In genomic region chr2:176413786-176414185, GRCh38 we compare ENCODE assay signal across 26 cellular contexts.
DNase-seq lines count a peak whose midpoint lies in the region; ATAC-seq, FAIRE-seq and TF ChIP-seq lines count a peak whose summit lies in the region.
"Had no signal": no experiment of that assay in that cellular context is flagged by ENCODE, and none has a peak within 500 bp of the region (broad histone marks: within the 10 kb centered on the region; RNA-seq: fewer than 3 reads in every experiment).

No MANE protein-coding gene starts in this region.

- DNase-seq in IMR-90 (no peak), PC-3 (peak; percentile 1), endothelial cell of umbilical vein (ENCODE audit: low read depth, low spot score) (peak; percentile 49), left lung (no peak), COR-L47 (lab: John Stamatoyannopoulos, UW) (no peak), AG08396 (ENCODE audit: low spot score) (no peak)
- DNase-seq: 8988T; ACHN; AML-193; CD4-positive, alpha-beta T cell; CD8-positive, alpha-beta T cell; DMS 273 treated with DMSO at 0.1 percent for 48 hours; DMS153; DMS53; DMS79; DND-41; EL; GDM1 had no signal

- H2AFZ ChIP-seq in IMR-90 (replicated peaks; ENCODE audit: low read length, poor library complexity) = no peak overlapping the region
- no peak overlapping the region for H2AFZ ChIP-seq in PC-3 (ENCODE audit: low read length)
- H2AFZ ChIP-seq in endothelial cell of umbilical vein (ENCODE audit: low read depth, low read length) = peak overlapping the region; percentile 77

- TF ChIP-seq POLR2A in IMR-90 (IDR thresholded peaks at IDR 0.05; ENCODE audit: low read depth, low read length) (no peak), endothelial cell of umbilical vein (IDR thresholded peaks at IDR 0.05; ENCODE audit: low read depth, low read length) (no peak)

- H2BK15ac ChIP-seq in IMR-90 (ENCODE audit: low read depth, low read length) = no peak overlapping the region

- H3K27ac ChIP-seq in IMR-90 (ENCODE audit: insufficient read depth, low read length) = no peak overlapping the region
- H3K27ac ChIP-seq in PC-3 (ENCODE audit: low read length) = no peak overlapping the region
- peak overlapping the region; percentile 87 for H3K27ac ChIP-seq in endothelial cell of umbilical vein (ENCODE audit: insufficient read depth, low read depth, low read length)
- peak overlapping the region; percentile 21 for H3K27ac ChIP-seq in subcutaneous abdominal adipose tissue (ENCODE audit: low read depth, low read length)
- no peak overlapping the region for H3K27ac ChIP-seq in left lung
- H3K27ac ChIP-seq: BLaER1 treated with 17β-estradiol and CSF1 and Interleukin-3, amounts not matched to agents 10 nM and 100 nM; C4-2B had no signal

- 0 out of 2 replicates have a peak overlapping the region, but pooled peaks have one; percentile 8 for H2BK120ac ChIP-seq in IMR-90 (ENCODE audit: low read depth, low read length)

- no peak overlapping the region for H3K14ac ChIP-seq in IMR-90 (replicated peaks; ENCODE audit: low read depth, low read length)

- H3K4me2 ChIP-seq in IMR-90 (ENCODE audit: low read depth, low read length) (no peak overlapping the region), PC-3 (ENCODE audit: low read length) (no peak overlapping the region), endothelial cell of umbilical vein (ENCODE audit: insufficient read depth, low read length) (peak overlapping the region; percentile 42)
- H3K4me2 ChIP-seq: BLaER1 treated with 17β-estradiol and CSF1 and Interleukin-3, amounts not matched to agents 10 nM and 100 nM had no signal

- H4K91ac ChIP-seq in IMR-90 (ENCODE audit: insufficient read depth, low read depth, low read length) = no peak overlapping the region

- no peak overlapping the region for H3K23ac ChIP-seq in IMR-90 (ENCODE audit: low read depth, low read length)

- POLR2A ChIA-PET in IMR-90 (lab: Charles Lee; ENCODE audit: unreplicated experiment) (no interaction called here), PC-3 (lab: Charles Lee; ENCODE audit: unreplicated experiment) (no interaction called here), endothelial cell of umbilical vein (lab: Charles Lee) (no interaction called here)

- no peak overlapping the region for H4K8ac ChIP-seq in IMR-90 (ENCODE audit: low read depth in 2 of 2, low read length in 2 of 2)

- H3K27me3 ChIP-seq in IMR-90 (ENCODE audit: control insufficient read depth, insufficient read depth, low read length) (no peaks in the 10 kb centered on the region), PC-3 (ENCODE audit: low read length) (no peaks in the 10 kb centered on the region), endothelial cell of umbilical vein (ENCODE audit: control insufficient read depth in 2 of 2, insufficient read depth in 2 of 2, low read length in 2 of 2) (no peaks in the 10 kb centered on the region), subcutaneous abdominal adipose tissue (ENCODE audit: control insufficient read depth in 5 of 5, insufficient read depth in 4 of 5, low read length in 5 of 5) (no peaks in the 10 kb centered on the region), left lung (no peaks in the 10 kb centered on the region)
- H3K27me3 ChIP-seq: BLaER1 treated with 17β-estradiol and CSF1 and Interleukin-3, amounts not matched to agents 10 nM and 100 nM had no signal

- H3K4me3 ChIP-seq in IMR-90 (ENCODE audit: insufficient read depth, low read depth, low read length) (no peak overlapping the region), PC-3 (ENCODE audit: low read length) (no peak overlapping the region), endothelial cell of umbilical vein (replicated peaks in 1 of 3; ENCODE audit: insufficient read depth in 1 of 3, low read depth in 1 of 3, low read length in 3 of 3) (no peak overlapping the region), subcutaneous abdominal adipose tissue (ENCODE audit: low read depth in 1 of 5, low read length in 5 of 5) (no peak overlapping the region), left lung (no peak overlapping the region)
- H3K4me3 ChIP-seq: BLaER1 treated with 17β-estradiol and CSF1 and Interleukin-3, amounts not matched to agents 10 nM and 100 nM; GM12878 had no signal

- H3K4me1 ChIP-seq in IMR-90 (ENCODE audit: control insufficient read depth, insufficient read depth, low read length) = no peaks in the 10 kb centered on the region
- peaks cover under 1% of the 10 kb centered on the region; the same call in 1 of the 2 replicates for H3K4me1 ChIP-seq in PC-3 (ENCODE audit: insufficient read depth, low read length)
- H3K4me1 ChIP-seq in endothelial cell of umbilical vein (ENCODE audit: control insufficient read depth, extremely low read depth, insufficient read depth, low read length) = peaks cover 28% of the 10 kb centered on the region
- H3K4me1 ChIP-seq in subcutaneous abdominal adipose tissue (ENCODE audit: control insufficient read depth in 5 of 5, insufficient read depth in 5 of 5, low read length in 5 of 5) = peaks cover 0 to 26% (median 3%) of the 10 kb centered on the region in 5 donors
- H3K4me1 ChIP-seq in left lung = no peaks in the 10 kb centered on the region

- no peak overlapping the region for H2BK5ac ChIP-seq in IMR-90 (ENCODE audit: low read depth, low read length, poor library complexity, severe bottlenecking)

- H3K18ac ChIP-seq in IMR-90 (ENCODE audit: low read depth, low read length) = no peak overlapping the region

- WGBS in IMR-90 (ENCODE audit: extremely low coverage in 2 of 2, insufficient read length in 1 of 2), 2 experiments = no CpG with 5 or more reads among the region's 4 CpGs

- dilution Hi-C loops in IMR-90 (cut with HindIII; ENCODE audit: low sequenced_read_pairs, unreplicated experiment) = no loop called here
- dilution Hi-C loops in endothelial cell of umbilical vein (cut with MboI; ENCODE audit: extremely low pct_ligation_motif_present, low sequenced_read_pairs) = no loop called here

- H3K9me2 ChIP-seq in PC-3 (replicated peaks; ENCODE audit: low read length) = no peaks in the 10 kb centered on the region

- intact Hi-C loops in IMR-90 (cut with micrococcal nuclease) = no loop called here
- intact Hi-C loops in PC-3 (cut with micrococcal nuclease) = no loop called here
- intact Hi-C loops in endothelial cell of umbilical vein (cut with micrococcal nuclease) = loop anchor here (2.0 kb wide), 1 partner anchor 15 kb away; no protein-coding TSS in a partner anchor
- intact Hi-C loops in left lung (cut with DNase I) = no loop called here

- H4K5ac ChIP-seq in IMR-90 (ENCODE audit: low read depth, low read length) = no peak overlapping the region

- H2BK20ac ChIP-seq in IMR-90 (ENCODE audit: low read depth, low read length) = no peak overlapping the region

- no peak for TF ChIP-seq RAD21 in IMR-90 (IDR thresholded peaks at IDR 0.05; ENCODE audit: low read length)

- H3K9ac ChIP-seq in IMR-90 (ENCODE audit: low read depth, low read length) (no peak overlapping the region), PC-3 (ENCODE audit: low read length) (no peak overlapping the region), endothelial cell of umbilical vein (replicated peaks; ENCODE audit: extremely low read depth, insufficient read depth, low read length) (no peak overlapping the region), subcutaneous abdominal adipose tissue (ENCODE audit: low read length in 5 of 5) (no peak overlapping the region)
- H3K9ac ChIP-seq: BLaER1 treated with 17β-estradiol and CSF1 and Interleukin-3, amounts not matched to agents 10 nM and 100 nM had no signal

- H2AK5ac ChIP-seq in IMR-90 (ENCODE audit: low read depth, low read length) = no peak overlapping the region

- H3K9me3 ChIP-seq in IMR-90 (ENCODE audit: control insufficient read depth, insufficient read depth, low read length) = no peaks in the 10 kb centered on the region
- no peaks in the 10 kb centered on the region for H3K9me3 ChIP-seq in PC-3 (ENCODE audit: low read length)
- no peaks in the 10 kb centered on the region for H3K9me3 ChIP-seq in endothelial cell of umbilical vein (replicated peaks; ENCODE audit: control insufficient read depth, insufficient read depth, low read length)
- H3K9me3 ChIP-seq in subcutaneous abdominal adipose tissue (ENCODE audit: control insufficient read depth in 5 of 5, low read length in 5 of 5) = no peaks in the 10 kb centered on the region
- H3K9me3 ChIP-seq in left lung = no peaks in the 10 kb centered on the region
- H3K9me3 ChIP-seq: BLaER1 treated with 17β-estradiol and CSF1 and Interleukin-3, amounts not matched to agents 10 nM and 100 nM had no signal

- no peaks in the 10 kb centered on the region for H3K79me1 ChIP-seq in IMR-90 (ENCODE audit: low read depth in 1 of 2, low read length in 2 of 2)

- H3K36me3 ChIP-seq in IMR-90 (ENCODE audit: control insufficient read depth, insufficient read depth, low read length) (no peaks in the 10 kb centered on the region), PC-3 (ENCODE audit: low read depth, low read length) (no peaks in the 10 kb centered on the region), endothelial cell of umbilical vein (ENCODE audit: control insufficient read depth in 2 of 2, extremely low read depth in 1 of 2, insufficient read depth in 2 of 2, low read length in 2 of 2) (no peaks in the 10 kb centered on the region), subcutaneous abdominal adipose tissue (ENCODE audit: control insufficient read depth in 5 of 5, insufficient read depth in 5 of 5, low read length in 5 of 5) (no peaks in the 10 kb centered on the region), left lung (no peaks in the 10 kb centered on the region)
- H3K36me3 ChIP-seq: BLaER1 treated with 17β-estradiol and CSF1 and Interleukin-3, amounts not matched to agents 10 nM and 100 nM had no signal

- ATAC-seq in IMR-90 (ENCODE audit: low read depth) (no peak), PC-3 (no peak), left lung (no peak), HG03354 (IDR thresholded peaks at IDR 0.05; ENCODE audit: poor library complexity, severe bottlenecking, unreplicated experiment) (no peak)
- ATAC-seq: CD8-positive, alpha-beta T cell; GM12878 had no signal

- no peaks in the 10 kb centered on the region for H3F3A ChIP-seq in PC-3 (ENCODE audit: low read length, unreplicated experiment)

- TF ChIP-seq CTCF in IMR-90 (conservative IDR thresholded peaks at IDR 0.05; ENCODE audit: low read depth, low read length) (no peak), PC-3 (conservative IDR thresholded peaks at IDR 0.05; ENCODE audit: low read depth, low read length) (no peak), endothelial cell of umbilical vein (IDR thresholded peaks at IDR 0.05; ENCODE audit: extremely low read depth in 1 of 2, insufficient read depth in 1 of 2, low read depth in 1 of 2, low read length in 2 of 2) (no peak), left lung (IDR thresholded peaks at IDR 0.05) (no peak)

- no peak overlapping the region for H2AK9ac ChIP-seq in IMR-90 (replicated peaks; ENCODE audit: low read depth, low read length, poor library complexity)

- BruUV-seq in IMR-90 (replicated peaks; lab: Mats Ljungman, UMichigan) = no TSS peak
- no TSS peak for BruUV-seq in PC-3 (replicated peaks; lab: Mats Ljungman, UMichigan)
- no TSS peak for BruUV-seq in endothelial cell of umbilical vein (replicated peaks; lab: Mats Ljungman, UMichigan)

- no peak overlapping the region for H3K4ac ChIP-seq in IMR-90 (ENCODE audit: low read depth, low read length)

- H3K56ac ChIP-seq in IMR-90 (ENCODE audit: extremely low read depth, insufficient read depth, low read length) = no peak overlapping the region

- peaks cover under 1% of the 10 kb centered on the region; the same call in 1 of the 2 replicates for H3K9me1 ChIP-seq in IMR-90 (ENCODE audit: insufficient read depth, low read length)
- H3K9me1 ChIP-seq in endothelial cell of umbilical vein (replicated peaks; ENCODE audit: control insufficient read depth, extremely low read depth, insufficient read depth, low read length) = no peaks in the 10 kb centered on the region

- CTCF ChIA-PET in IMR-90 (lab: Yijun Ruan, JAX) = interaction anchor here (0.7 kb wide), 1 partner anchor 52 kb away, joined by 3 read pairs; no protein-coding TSS in a partner anchor
- CTCF ChIA-PET in PC-3 (lab: Charles Lee) = no interaction called here
- CTCF ChIA-PET in endothelial cell of umbilical vein (lab: Charles Lee) = interaction anchor here (1.4 to 2.6 kb wide), 5 partner anchors 41 to 274 kb away, joined by 3 to 14 read pairs (median 5); no protein-coding TSS in a partner anchor

- FAIRE-seq in endothelial cell of umbilical vein (lab: Jason Lieb, UNC) = no peak
- FAIRE-seq: A204.1, GM12878, GM12892, GM18507 had no signal

- H3K79me2 ChIP-seq in PC-3 (ENCODE audit: low read length) (no peaks in the 10 kb centered on the region), endothelial cell of umbilical vein (ENCODE audit: control insufficient read depth, insufficient read depth, low read length) (no peaks in the 10 kb centered on the region)

- H4K20me1 ChIP-seq in IMR-90 (ENCODE audit: insufficient read depth, low read length) (no peaks in the 10 kb centered on the region), PC-3 (ENCODE audit: low read length) (no peaks in the 10 kb centered on the region), endothelial cell of umbilical vein (replicated peaks; ENCODE audit: control insufficient read depth, extremely low read depth, insufficient read depth, low read length) (no peaks in the 10 kb centered on the region)
- H4K20me1 ChIP-seq: BLaER1 treated with 17β-estradiol and CSF1 and Interleukin-3, amounts not matched to agents 10 nM and 100 nM had no signal

- in situ Hi-C loops in IMR-90 (cut with MboI; ENCODE audit: low sequenced_read_pairs) = no loop called here

Comparison
In these comparisons a context has a peak if more than half of its experiments do, and no peak if none do; other contexts are left out.
1. DNase-seq: peak in PC-3 (single experiment) and endothelial cell of umbilical vein (single experiment); none in IMR-90 (single experiment), left lung (0 of 2), COR-L47 (single experiment) and AG08396 (single experiment).
2. H3K27ac ChIP-seq: peak in endothelial cell of umbilical vein (single experiment) and subcutaneous abdominal adipose tissue (single experiment); none in IMR-90 (single experiment), PC-3 (single experiment) and left lung (0 of 2).